In genomic region chr5:177516601-177517568, GRCh38 we compare ENCODE assay signal across 8 cellular contexts. TPM values are rescaled to one million over a fixed set of nuclear protein-coding genes. Genes with fewer than 3 reads are reported as not detected.
DNase-seq lines count a peak whose midpoint lies in the region; ATAC-seq and TF ChIP-seq lines count a peak whose summit lies in the region.

Gene DDX41 (minus strand): TSS chr5:177516961. CDS start chr5:177516945, 16 bp downstream.

- peak within 1 kb of the TSS; percentile 88 for H3K4me3 Mint-ChIP-seq in activated T-helper 17 cell treated with anti-CD3 and anti-CD28 coated beads, Interleukin-2, amount 50 U/mL, for 72 hours
- H3K4me3 Mint-ChIP-seq in naive B cell = peak within 1 kb of the TSS; percentile 86 to 99 (median 95)
- peak within 1 kb of the TSS; percentile 87 for H3K4me3 Mint-ChIP-seq in stimulated activated memory B cell treated with anti-CD40 and anti-IgM and Interleukin-4, amounts not matched to agents 10 μg/mL and 1 μg/mL and 100 μg/mL, for 72 hours

- peak within 1 kb of the TSS; percentile 76 for H3K4me2 ChIP-seq in GM23248 (ENCODE audit: unreplicated experiment)

- H3K9me3 ChIP-seq in GM23248 (ENCODE audit: low read depth) = no peaks in the 10 kb centered on the region

- peak; percentile 92 for ATAC-seq in activated T-helper 17 cell treated with anti-CD3 and anti-CD28 coated beads, Interleukin-2, amount 50 U/mL, for 72 hours (replicated peaks)
- peak; percentile 91 to 93 for ATAC-seq in naive B cell (ENCODE audit: low read depth in 2 of 2)
- ATAC-seq in stimulated activated memory B cell treated with anti-CD40 and anti-IgM and Interleukin-4, amounts not matched to agents 10 μg/mL and 1 μg/mL and 100 μg/mL, for 72 hours = peak; percentile 93

- H3K4me1 ChIP-seq in GM23248 (ENCODE audit: insufficient read depth) = peaks cover 17% of the 10 kb centered on the region

- TF ChIP-seq CTCF in RWPE1 (conservative IDR thresholded peaks at IDR 0.05; ENCODE audit: low read depth) = no peak

- H3K9me2 ChIP-seq in GM23248 (ENCODE audit: insufficient read depth) = no peaks in the 10 kb centered on the region

- H3K27me3 ChIP-seq in GM23248 (replicated peaks; ENCODE audit: insufficient read depth) = no peaks in the 10 kb centered on the region

- H2AFZ ChIP-seq in GM23248 = peak within 1 kb of the TSS; percentile 48

- peaks cover 8% of the 10 kb centered on the region; the same call in 1 of the 2 replicates for H3F3A ChIP-seq in GM23248 (ENCODE audit: insufficient read depth)

- H3K4me1 Mint-ChIP-seq in activated T-helper 17 cell treated with anti-CD3 and anti-CD28 coated beads, Interleukin-2, amount 50 U/mL, for 72 hours = peaks cover 13% of the 10 kb centered on the region
- H3K4me1 Mint-ChIP-seq in naive B cell = peaks cover 45 to 70% (median 60%) of the 10 kb centered on the region in 3 donors
- H3K4me1 Mint-ChIP-seq in stimulated activated memory B cell treated with anti-CD40 and anti-IgM and Interleukin-4, amounts not matched to agents 10 μg/mL and 1 μg/mL and 100 μg/mL, for 72 hours = peaks cover 59% of the 10 kb centered on the region

- H3K36me3 ChIP-seq in GM23248 (ENCODE audit: low read depth) = peaks cover 22% of the 10 kb centered on the region

- H3K4me3 ChIP-seq in GM23248 = peak within 1 kb of the TSS; percentile 87

- POLR2A ChIA-PET in RWPE1 (lab: Yijun Ruan, JAX; ENCODE audit: low non-redundant PET) = interaction anchor here (0.8 to 1.3 kb wide), 2 partner anchors 21 to 30 kb away, joined by 3 to 4 read pairs; no protein-coding TSS in a partner anchor

- peaks cover 81% of the 10 kb centered on the region for H3K36me3 Mint-ChIP-seq in activated T-helper 17 cell treated with anti-CD3 and anti-CD28 coated beads, Interleukin-2, amount 50 U/mL, for 72 hours (ENCODE audit: low read depth)
- H3K36me3 Mint-ChIP-seq in naive B cell = peaks cover 0 to 17% of the 10 kb centered on the region in 2 donors
- peaks cover 48% of the 10 kb centered on the region for H3K36me3 Mint-ChIP-seq in stimulated activated memory B cell treated with anti-CD40 and anti-IgM and Interleukin-4, amounts not matched to agents 10 μg/mL and 1 μg/mL and 100 μg/mL, for 72 hours

- peak within 1 kb of the TSS; percentile 85 for H3K9ac ChIP-seq in GM23248

- H3K27ac Mint-ChIP-seq in activated T-helper 17 cell treated with anti-CD3 and anti-CD28 coated beads, Interleukin-2, amount 50 U/mL, for 72 hours = peak within 1 kb of the TSS; percentile 90
- peak within 1 kb of the TSS; percentile 15 to 99 (median 90) for H3K27ac Mint-ChIP-seq in naive B cell
- H3K27ac Mint-ChIP-seq in stimulated activated memory B cell treated with anti-CD40 and anti-IgM and Interleukin-4, amounts not matched to agents 10 μg/mL and 1 μg/mL and 100 μg/mL, for 72 hours = peak within 1 kb of the TSS; percentile 80

- DNase-seq in EH (ENCODE audit: low read depth) = peak; percentile 100
- peak; percentile 99 for DNase-seq in GM23248
- DNase-seq in Kasumi-1 (lab: John Stamatoyannopoulos, UW) = peak; percentile 98 to 99
- DNase-seq in RWPE1 (ENCODE audit: low spot score) = peak; percentile 99
- DNase-seq in fibroblast of gingiva (ENCODE audit: low read depth) = peak; percentile 100
- DNase-seq in naive B cell = peak; percentile 94

- peaks cover 46% of the 10 kb centered on the region for H3K79me2 ChIP-seq in GM23248 (ENCODE audit: insufficient read depth)

- H3K27me3 Mint-ChIP-seq in activated T-helper 17 cell treated with anti-CD3 and anti-CD28 coated beads, Interleukin-2, amount 50 U/mL, for 72 hours = no peaks in the 10 kb centered on the region
- H3K27me3 Mint-ChIP-seq in naive B cell = no peaks in the 10 kb centered on the region
- no peaks in the 10 kb centered on the region for H3K27me3 Mint-ChIP-seq in stimulated activated memory B cell treated with anti-CD40 and anti-IgM and Interleukin-4, amounts not matched to agents 10 μg/mL and 1 μg/mL and 100 μg/mL, for 72 hours

- WGBS in GM23248 (ENCODE audit: low coverage in 1 of 2, low lambda C conversion rate in 2 of 2, missing lambda C conversion rate in 2 of 2), 2 experiments = 0 to 1% methylated on average over 83 to 88 of the region's 96 CpGs

- H3K27ac ChIP-seq in GM23248 (peak within 1 kb of the TSS; percentile 72), RWPE1 (peak within 1 kb of the TSS; percentile 91)

- no peaks in the 10 kb centered on the region for H4K20me1 ChIP-seq in GM23248 (ENCODE audit: insufficient read depth)

- no peaks in the 10 kb centered on the region for H3K9me3 Mint-ChIP-seq in activated T-helper 17 cell treated with anti-CD3 and anti-CD28 coated beads, Interleukin-2, amount 50 U/mL, for 72 hours
- H3K9me3 Mint-ChIP-seq in naive B cell = no peaks in the 10 kb centered on the region
- H3K9me3 Mint-ChIP-seq in stimulated activated memory B cell treated with anti-CD40 and anti-IgM and Interleukin-4, amounts not matched to agents 10 μg/mL and 1 μg/mL and 100 μg/mL, for 72 hours = no peaks in the 10 kb centered on the region

- CTCF ChIA-PET in RWPE1 (lab: Yijun Ruan, JAX) = interaction anchor here (0.6 to 2.4 kb wide), 4 partner anchors 10 to 60 kb away, joined by 3 to 21 read pairs (median 4); no protein-coding TSS in a partner anchor

- in situ Hi-C loops in GM23248 (cut with MboI) = no loop called here

RNA-seq across cellular contexts. Expression of gene DDX41, which starts in this region (rescaled TPM):
- total RNA-seq in GM23248 (2014; rRNA removed; shearing (Covaris generic)) = 78.5 and 117 TPM in 2 replicates
- polyA plus RNA-seq in GM23248 (2016; fragmentation: Nextera tagmentation; extraction: Ambion mirVana) = 63.0 and 67.9 TPM in 2 replicates
- 100 to 1,000 TPM; 116 to 149 TPM for total RNA-seq in activated T-helper 17 cell treated with anti-CD3 and anti-CD28 coated beads, Interleukin-2, amount 50 U/mL, for 72 hours
- 10 to 100 TPM; 25.8 to 72.8 (median 43.0) TPM for polyA plus RNA-seq in naive B cell (ENCODE audit: low read depth in 6 of 6)

Comparison
In these comparisons a context has a peak if more than half of its experiments do, and no peak if none do; other contexts are left out.
1. Peak in every context shown above with its lines: DNase-seq, ATAC-seq, H3K4me3 ChIP-seq and H3K27ac ChIP-seq.